Comparison of ENCODE assay signal across 14 cellular contexts in genomic region chr5:93599427-93600146, GRCh38. TPM values are rescaled to one million over a fixed set of nuclear protein-coding genes. Genes with fewer than 3 reads are reported as not detected.
DNase-seq lines count a peak whose midpoint lies in the region; ATAC-seq and TF ChIP-seq lines count a peak whose summit lies in the region.
"Had no signal": no experiment of that assay in that cellular context is flagged by ENCODE, and none has a peak within 500 bp of the region (broad histone marks: within the 10 kb centered on the region; RNA-seq: fewer than 3 reads in every experiment).

No MANE protein-coding gene starts in this region.

- 8% methylated on average over 16 of the region's 16 CpGs for WGBS in smooth muscle cell (ENCODE audit: low lambda C conversion rate)

- H3F3A ChIP-seq in smooth muscle cell (ENCODE audit: low read depth), result no peaks in the 10 kb centered on the region

- H3K79me2 ChIP-seq in smooth muscle cell (ENCODE audit: low read depth), result no peaks in the 10 kb centered on the region

- H3K9ac ChIP-seq in smooth muscle cell (ENCODE audit: low read depth), result no peak overlapping the region

- H3K36me3 ChIP-seq in smooth muscle cell (ENCODE audit: low read depth), result no peaks in the 10 kb centered on the region

- H4K20me1 ChIP-seq in smooth muscle cell (ENCODE audit: low read depth), result peaks cover 4% of the 10 kb centered on the region

- H3K4me1 ChIP-seq in smooth muscle cell (ENCODE audit: low read depth), result peaks cover 39% of the 10 kb centered on the region

- DNase-seq in NCI-H748 (lab: John Stamatoyannopoulos, UW; ENCODE audit: unreplicated experiment), result peak; percentile 90
- peak; percentile 90 for DNase-seq in cerebellar cortex (ENCODE audit: low spot score)
- peak; percentile 17 for DNase-seq in kidney tubule cell (ENCODE audit: low spot score)
- no peak for DNase-seq in smooth muscle cell (lab: John Stamatoyannopoulos, UW; ENCODE audit: unreplicated experiment)
- no peak for DNase-seq in NCI-H345 treated with DMSO at 0.1 percent for 48 hours (lab: John Stamatoyannopoulos, UW; ENCODE audit: unreplicated experiment)
- no peak for DNase-seq in left lobe of liver (ENCODE audit: low spot score)
- no peak for DNase-seq in A172 (ENCODE audit: low spot score)
- DNase-seq: activated B cell treated with CpG ODN at 0.5 μM for 24 hours; activated CD8-positive, alpha-beta memory T cell treated with anti-CD3 and anti-CD28 coated beads, Interleukin-2, amount 50 U/mL, for 48 hours; activated naive CD8-positive, alpha-beta T cell treated with anti-CD3 and anti-CD28 coated beads for 36 hours; CD4-positive, alpha-beta memory T cell; GDM1; naive B cell had no signal

- no peak for TF ChIP-seq CTCF in smooth muscle cell (IDR thresholded peaks at IDR 0.05; ENCODE audit: borderline replicate concordance, insufficient read depth, poor library complexity, severe bottlenecking)

- H3K4me2 ChIP-seq in smooth muscle cell, result peak overlapping the region; percentile 21

- no peaks in the 10 kb centered on the region for H3K9me3 ChIP-seq in smooth muscle cell (replicated peaks; ENCODE audit: low read depth)

- no peak overlapping the region for H2AFZ ChIP-seq in smooth muscle cell (ENCODE audit: low read depth)

- H3K27ac ChIP-seq in smooth muscle cell (ENCODE audit: low read depth), result no peak overlapping the region

- H3K27me3 ChIP-seq in smooth muscle cell (ENCODE audit: low read depth), result peaks cover 100% of the 10 kb centered on the region

- H3K4me3 ChIP-seq in smooth muscle cell, result no peak overlapping the region

- ATAC-seq in left lobe of liver, result no peak
- ATAC-seq: HCT116 had no signal

RNA-seq across cellular contexts. Expression of gene NR2F1, which starts 16.6 kb away (rescaled TPM):
- total RNA-seq in smooth muscle cell (8.2 and 22.5 TPM in 2 replicates), left lobe of liver (10.2 TPM)
- polyA plus RNA-seq in smooth muscle cell, result 5.9 and 6.0 TPM in 2 replicates
- total RNA-seq in A172 (2014; rRNA removed; shearing (Covaris generic)), result 6.9 and 10.0 TPM in 2 replicates
- total RNA-seq: activated B cell treated with CpG ODN at 0.5 μM for 24 hours; activated naive CD8-positive, alpha-beta T cell treated with anti-CD3 and anti-CD28 coated beads for 36 hours; CD4-positive, alpha-beta memory T cell had no signal
- polyA plus RNA-seq: CD4-positive, alpha-beta memory T cell had no signal

RNA-seq across cellular contexts. Expression of gene NR2F1-AS1, which starts 18.6 kb away (rescaled TPM):
- total RNA-seq in smooth muscle cell (18.7 and 31.0 TPM in 2 replicates), left lobe of liver (1.8 TPM)
- polyA plus RNA-seq in smooth muscle cell, result 22.9 and 26.1 TPM in 2 replicates
- 9.8 and 24.4 TPM in 2 replicates for total RNA-seq in A172 (2014; rRNA removed; shearing (Covaris generic))
- total RNA-seq: activated B cell treated with CpG ODN at 0.5 μM for 24 hours; activated naive CD8-positive, alpha-beta T cell treated with anti-CD3 and anti-CD28 coated beads for 36 hours; CD4-positive, alpha-beta memory T cell had no signal
- polyA plus RNA-seq: CD4-positive, alpha-beta memory T cell had no signal

Comparison
In these comparisons a context has a peak if more than half of its experiments do, and no peak if none do; other contexts are left out.
1. DNase-seq: peak in NCI-H748 (single experiment), cerebellar cortex (single experiment) and kidney tubule cell (single experiment); none in smooth muscle cell (single experiment), NCI-H345 treated with DMSO at 0.1 percent for 48 hours (single experiment), left lobe of liver (single experiment) and A172 (single experiment).